Comparison of ENCODE assay signal across 7 cellular contexts in the genomic region with DNA sequence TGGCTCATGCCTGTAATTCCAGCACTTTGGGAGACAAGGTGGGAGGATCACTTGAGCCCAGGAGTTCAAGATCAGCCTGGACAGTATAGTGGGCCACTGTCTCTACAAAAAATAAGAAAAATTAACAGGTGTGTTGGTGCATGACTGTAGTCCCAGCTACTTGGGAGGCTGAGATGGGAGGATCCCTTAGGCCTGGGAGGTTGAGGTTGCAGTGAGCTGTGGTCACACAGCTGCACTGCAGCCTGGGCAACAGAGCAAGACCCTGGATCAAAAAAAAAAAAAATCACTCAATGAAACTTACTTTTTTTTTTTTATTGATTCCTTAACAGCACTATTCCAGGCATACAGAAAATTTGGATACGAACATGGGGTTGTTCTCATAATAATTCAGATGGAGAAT.
"Had no signal": no experiment of that assay in that cellular context is flagged by ENCODE, and none has a peak within 500 bp of the region (broad histone marks: within the 10 kb centered on the region; RNA-seq: fewer than 3 reads in every experiment).

No MANE protein-coding gene starts in this region.

- DNase-seq: GDM1, GF-D8 had no signal

- FAIRE-seq: GM12878, GM12891, GM12892, GM18507, GM19239 had no signal

- H3K4me3 ChIP-seq: GM12878 had no signal

- ATAC-seq: GM12878 had no signal
